ENCODE assay signal across 1 cellular context in genomic region chr6:6678185-6678671, GRCh38.
TF ChIP-seq lines count a peak whose summit lies in the region.

No MANE protein-coding gene starts in this region.

TF ChIP-seq in HEK293, 187 proteins besides CTCF, POLR2A, EP300 and RAD21 (continued from another document):
- TF ChIP-seq ZNF398 (tag by site-specific recombination; IDR thresholded peaks at IDR 0.05) (peak; percentile 79), ZNF214 (tag by site-specific recombination; IDR thresholded peaks at IDR 0.05; ENCODE audit: borderline replicate concordance) (no peak), ZIC2 (tag by site-specific recombination; IDR thresholded peaks at IDR 0.05) (no peak), EGR2 (tag by site-specific recombination; IDR thresholded peaks at IDR 0.05; ENCODE audit: low read depth) (no peak), HOXA7 (CRISPR knock-in tag; IDR thresholded peaks at IDR 0.05; ENCODE audit: borderline replicate concordance) (no peak), PRDM2 (tag by site-specific recombination; IDR thresholded peaks at IDR 0.05; ENCODE audit: borderline replicate concordance) (no peak), ZNF561 (tag by site-specific recombination; IDR thresholded peaks at IDR 0.05; ENCODE audit: borderline replicate concordance) (no peak), ZNF670 (tag by site-specific recombination; IDR thresholded peaks at IDR 0.05; ENCODE audit: low read depth) (no peak), ZNF518A (tag by site-specific recombination; conservative IDR thresholded peaks at IDR 0.05; ENCODE audit: low read depth) (no peak; the same call in 1 of the 2 replicates), ZNF311 (tag by site-specific recombination; IDR thresholded peaks at IDR 0.05; ENCODE audit: borderline replicate concordance) (no peak), GLI4 (tag by site-specific recombination; IDR thresholded peaks at IDR 0.05) (no peak), ZNF549 (tag by site-specific recombination; IDR thresholded peaks at IDR 0.05) (no peak), MZF1 (tag by site-specific recombination; IDR thresholded peaks at IDR 0.05; ENCODE audit: borderline replicate concordance) (no peak), ZXDB (tag by site-specific recombination; IDR thresholded peaks at IDR 0.05) (no peak), ZNF155 (tag by site-specific recombination; IDR thresholded peaks at IDR 0.05) (no peak), FEZF1 (tag by site-specific recombination; IDR thresholded peaks at IDR 0.05) (no peak), ZNF704 (tag by site-specific recombination; IDR thresholded peaks at IDR 0.05) (no peak), ZNF473 (tag by site-specific recombination; IDR thresholded peaks at IDR 0.05) (no peak), ZNF24 (tag by site-specific recombination; IDR thresholded peaks at IDR 0.05) (peak; percentile 80; the same call in 1 of the 2 replicates), ZNF692 (tag by site-specific recombination; IDR thresholded peaks at IDR 0.05) (0 out of 2 replicates have a peak, but pooled peaks have one; percentile 70), ZNF146 (tag by site-specific recombination; IDR thresholded peaks at IDR 0.05) (no peak), AEBP2 (tag by site-specific recombination; IDR thresholded peaks at IDR 0.05; ENCODE audit: borderline replicate concordance) (no peak), PATZ1 (tag by site-specific recombination; IDR thresholded peaks at IDR 0.05) (peak; percentile 54; the same call in 1 of the 2 replicates)
